ENCODE assay signal across 1 cellular context in the genomic region with DNA sequence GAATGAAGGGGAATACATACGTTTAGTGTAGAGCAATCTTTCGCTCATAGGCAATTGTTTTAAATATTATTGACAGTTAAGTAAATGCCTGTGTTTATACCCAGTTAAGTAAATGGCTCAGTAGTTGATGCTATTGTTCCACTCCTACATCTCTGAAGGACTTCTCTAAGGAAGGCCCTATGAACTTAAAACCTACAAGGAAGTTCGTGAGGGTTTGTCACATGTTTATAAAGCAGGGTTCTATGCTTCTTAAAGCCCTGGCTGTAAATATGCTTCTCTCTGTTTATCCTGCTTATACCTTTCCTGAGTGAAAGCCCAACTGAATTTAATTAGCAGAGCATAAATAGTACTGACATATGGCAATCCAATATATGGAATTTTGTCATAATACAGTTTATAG.
TF ChIP-seq lines count a peak whose summit lies in the region.

No MANE protein-coding gene starts in this region.

TF ChIP-seq in K562, 482 proteins besides CTCF, POLR2A, EP300 and RAD21 (continued from another document):
- TF ChIP-seq, protein P1, sequence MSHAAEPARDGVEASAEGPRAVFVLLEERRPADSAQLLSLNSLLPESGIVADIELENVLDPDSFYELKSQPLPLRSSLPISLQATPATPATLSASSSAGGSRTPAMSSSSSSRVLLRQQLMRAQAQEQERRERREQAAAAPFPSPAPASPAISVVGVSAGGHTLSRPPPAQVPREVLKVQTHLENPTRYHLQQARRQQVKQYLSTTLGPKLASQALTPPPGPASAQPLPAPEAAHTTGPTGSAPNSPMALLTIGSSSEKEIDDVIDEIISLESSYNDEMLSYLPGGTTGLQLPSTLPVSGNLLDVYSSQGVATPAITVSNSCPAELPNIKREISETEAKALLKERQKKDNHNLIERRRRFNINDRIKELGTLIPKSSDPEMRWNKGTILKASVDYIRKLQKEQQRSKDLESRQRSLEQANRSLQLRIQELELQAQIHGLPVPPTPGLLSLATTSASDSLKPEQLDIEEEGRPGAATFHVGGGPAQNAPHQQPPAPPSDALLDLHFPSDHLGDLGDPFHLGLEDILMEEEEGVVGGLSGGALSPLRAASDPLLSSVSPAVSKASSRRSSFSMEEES (CRISPR knock-in tag; IDR thresholded peaks at IDR 0.05) = no peak
- TF ChIP-seq MED1 (CRISPR knock-in tag; IDR thresholded peaks at IDR 0.05; ENCODE audit: borderline replicate concordance) (no peak), NR2C1 (IDR thresholded peaks at IDR 0.05) (no peak), NR2C1 (tag; IDR thresholded peaks at IDR 0.05) (no peak), RFX5 (IDR thresholded peaks at IDR 0.05; ENCODE audit: low read depth, low read length) (no peak), HDAC2 (IDR thresholded peaks at IDR 0.05) (no peak)
- TF ChIP-seq, protein P2, sequence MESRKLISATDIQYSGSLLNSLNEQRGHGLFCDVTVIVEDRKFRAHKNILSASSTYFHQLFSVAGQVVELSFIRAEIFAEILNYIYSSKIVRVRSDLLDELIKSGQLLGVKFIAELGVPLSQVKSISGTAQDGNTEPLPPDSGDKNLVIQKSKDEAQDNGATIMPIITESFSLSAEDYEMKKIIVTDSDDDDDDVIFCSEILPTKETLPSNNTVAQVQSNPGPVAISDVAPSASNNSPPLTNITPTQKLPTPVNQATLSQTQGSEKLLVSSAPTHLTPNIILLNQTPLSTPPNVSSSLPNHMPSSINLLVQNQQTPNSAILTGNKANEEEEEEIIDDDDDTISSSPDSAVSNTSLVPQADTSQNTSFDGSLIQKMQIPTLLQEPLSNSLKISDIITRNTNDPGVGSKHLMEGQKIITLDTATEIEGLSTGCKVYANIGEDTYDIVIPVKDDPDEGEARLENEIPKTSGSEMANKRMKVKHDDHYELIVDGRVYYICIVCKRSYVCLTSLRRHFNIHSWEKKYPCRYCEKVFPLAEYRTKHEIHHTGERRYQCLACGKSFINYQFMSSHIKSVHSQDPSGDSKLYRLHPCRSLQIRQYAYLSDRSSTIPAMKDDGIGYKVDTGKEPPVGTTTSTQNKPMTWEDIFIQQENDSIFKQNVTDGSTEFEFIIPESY (CRISPR knock-in tag; IDR thresholded peaks at IDR 0.05) = no peak
- TF ChIP-seq, protein P3, sequence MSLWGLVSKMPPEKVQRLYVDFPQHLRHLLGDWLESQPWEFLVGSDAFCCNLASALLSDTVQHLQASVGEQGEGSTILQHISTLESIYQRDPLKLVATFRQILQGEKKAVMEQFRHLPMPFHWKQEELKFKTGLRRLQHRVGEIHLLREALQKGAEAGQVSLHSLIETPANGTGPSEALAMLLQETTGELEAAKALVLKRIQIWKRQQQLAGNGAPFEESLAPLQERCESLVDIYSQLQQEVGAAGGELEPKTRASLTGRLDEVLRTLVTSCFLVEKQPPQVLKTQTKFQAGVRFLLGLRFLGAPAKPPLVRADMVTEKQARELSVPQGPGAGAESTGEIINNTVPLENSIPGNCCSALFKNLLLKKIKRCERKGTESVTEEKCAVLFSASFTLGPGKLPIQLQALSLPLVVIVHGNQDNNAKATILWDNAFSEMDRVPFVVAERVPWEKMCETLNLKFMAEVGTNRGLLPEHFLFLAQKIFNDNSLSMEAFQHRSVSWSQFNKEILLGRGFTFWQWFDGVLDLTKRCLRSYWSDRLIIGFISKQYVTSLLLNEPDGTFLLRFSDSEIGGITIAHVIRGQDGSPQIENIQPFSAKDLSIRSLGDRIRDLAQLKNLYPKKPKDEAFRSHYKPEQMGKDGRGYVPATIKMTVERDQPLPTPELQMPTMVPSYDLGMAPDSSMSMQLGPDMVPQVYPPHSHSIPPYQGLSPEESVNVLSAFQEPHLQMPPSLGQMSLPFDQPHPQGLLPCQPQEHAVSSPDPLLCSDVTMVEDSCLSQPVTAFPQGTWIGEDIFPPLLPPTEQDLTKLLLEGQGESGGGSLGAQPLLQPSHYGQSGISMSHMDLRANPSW (CRISPR knock-in tag; IDR thresholded peaks at IDR 0.05) = no peak
- TF ChIP-seq, protein P4, sequence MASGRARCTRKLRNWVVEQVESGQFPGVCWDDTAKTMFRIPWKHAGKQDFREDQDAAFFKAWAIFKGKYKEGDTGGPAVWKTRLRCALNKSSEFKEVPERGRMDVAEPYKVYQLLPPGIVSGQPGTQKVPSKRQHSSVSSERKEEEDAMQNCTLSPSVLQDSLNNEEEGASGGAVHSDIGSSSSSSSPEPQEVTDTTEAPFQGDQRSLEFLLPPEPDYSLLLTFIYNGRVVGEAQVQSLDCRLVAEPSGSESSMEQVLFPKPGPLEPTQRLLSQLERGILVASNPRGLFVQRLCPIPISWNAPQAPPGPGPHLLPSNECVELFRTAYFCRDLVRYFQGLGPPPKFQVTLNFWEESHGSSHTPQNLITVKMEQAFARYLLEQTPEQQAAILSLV (tag; IDR thresholded peaks at IDR 0.05) = no peak
- TF ChIP-seq, protein P5, sequence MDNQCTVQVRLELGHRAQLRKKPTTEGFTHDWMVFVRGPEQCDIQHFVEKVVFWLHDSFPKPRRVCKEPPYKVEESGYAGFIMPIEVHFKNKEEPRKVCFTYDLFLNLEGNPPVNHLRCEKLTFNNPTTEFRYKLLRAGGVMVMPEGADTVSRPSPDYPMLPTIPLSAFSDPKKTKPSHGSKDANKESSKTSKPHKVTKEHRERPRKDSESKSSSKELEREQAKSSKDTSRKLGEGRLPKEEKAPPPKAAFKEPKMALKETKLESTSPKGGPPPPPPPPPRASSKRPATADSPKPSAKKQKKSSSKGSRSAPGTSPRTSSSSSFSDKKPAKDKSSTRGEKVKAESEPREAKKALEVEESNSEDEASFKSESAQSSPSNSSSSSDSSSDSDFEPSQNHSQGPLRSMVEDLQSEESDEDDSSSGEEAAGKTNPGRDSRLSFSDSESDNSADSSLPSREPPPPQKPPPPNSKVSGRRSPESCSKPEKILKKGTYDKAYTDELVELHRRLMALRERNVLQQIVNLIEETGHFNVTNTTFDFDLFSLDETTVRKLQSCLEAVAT (IDR thresholded peaks at IDR 0.05) = no peak
- TF ChIP-seq, protein P6, sequence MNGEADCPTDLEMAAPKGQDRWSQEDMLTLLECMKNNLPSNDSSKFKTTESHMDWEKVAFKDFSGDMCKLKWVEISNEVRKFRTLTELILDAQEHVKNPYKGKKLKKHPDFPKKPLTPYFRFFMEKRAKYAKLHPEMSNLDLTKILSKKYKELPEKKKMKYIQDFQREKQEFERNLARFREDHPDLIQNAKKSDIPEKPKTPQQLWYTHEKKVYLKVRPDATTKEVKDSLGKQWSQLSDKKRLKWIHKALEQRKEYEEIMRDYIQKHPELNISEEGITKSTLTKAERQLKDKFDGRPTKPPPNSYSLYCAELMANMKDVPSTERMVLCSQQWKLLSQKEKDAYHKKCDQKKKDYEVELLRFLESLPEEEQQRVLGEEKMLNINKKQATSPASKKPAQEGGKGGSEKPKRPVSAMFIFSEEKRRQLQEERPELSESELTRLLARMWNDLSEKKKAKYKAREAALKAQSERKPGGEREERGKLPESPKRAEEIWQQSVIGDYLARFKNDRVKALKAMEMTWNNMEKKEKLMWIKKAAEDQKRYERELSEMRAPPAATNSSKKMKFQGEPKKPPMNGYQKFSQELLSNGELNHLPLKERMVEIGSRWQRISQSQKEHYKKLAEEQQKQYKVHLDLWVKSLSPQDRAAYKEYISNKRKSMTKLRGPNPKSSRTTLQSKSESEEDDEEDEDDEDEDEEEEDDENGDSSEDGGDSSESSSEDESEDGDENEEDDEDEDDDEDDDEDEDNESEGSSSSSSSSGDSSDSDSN (IDR thresholded peaks at IDR 0.05; ENCODE audit: borderline replicate concordance in 1 of 2, low read depth in 2 of 2, low read length in 2 of 2) = no peak
